ENCODE assay signal across 1 cellular context in the genomic region with DNA sequence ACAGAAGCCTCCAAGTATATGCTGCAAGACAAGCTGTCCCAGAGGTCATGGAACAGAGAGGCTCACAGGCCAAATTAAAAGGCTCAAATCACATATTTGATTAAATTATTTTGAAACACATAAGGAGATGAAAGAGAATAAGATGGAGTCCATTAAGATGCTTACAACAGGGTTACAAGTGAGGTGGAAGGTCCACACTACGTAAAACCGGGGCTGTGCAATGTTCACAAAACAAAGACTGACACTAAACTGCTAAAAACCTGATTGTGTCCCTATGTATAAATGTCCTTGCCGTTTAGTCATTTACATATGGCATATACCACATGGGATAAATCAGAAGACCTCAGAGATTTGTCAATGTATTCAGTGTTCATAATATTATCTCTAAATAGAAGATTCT.
TF ChIP-seq lines count a peak whose summit lies in the region.

No MANE protein-coding gene starts in this region.

TF ChIP-seq in HepG2, 621 proteins besides CTCF, POLR2A, EP300 and RAD21:
- TF ChIP-seq, protein P1, sequence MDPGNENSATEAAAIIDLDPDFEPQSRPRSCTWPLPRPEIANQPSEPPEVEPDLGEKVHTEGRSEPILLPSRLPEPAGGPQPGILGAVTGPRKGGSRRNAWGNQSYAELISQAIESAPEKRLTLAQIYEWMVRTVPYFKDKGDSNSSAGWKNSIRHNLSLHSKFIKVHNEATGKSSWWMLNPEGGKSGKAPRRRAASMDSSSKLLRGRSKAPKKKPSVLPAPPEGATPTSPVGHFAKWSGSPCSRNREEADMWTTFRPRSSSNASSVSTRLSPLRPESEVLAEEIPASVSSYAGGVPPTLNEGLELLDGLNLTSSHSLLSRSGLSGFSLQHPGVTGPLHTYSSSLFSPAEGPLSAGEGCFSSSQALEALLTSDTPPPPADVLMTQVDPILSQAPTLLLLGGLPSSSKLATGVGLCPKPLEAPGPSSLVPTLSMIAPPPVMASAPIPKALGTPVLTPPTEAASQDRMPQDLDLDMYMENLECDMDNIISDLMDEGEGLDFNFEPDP (CRISPR knock-in tag; conservative IDR thresholded peaks at IDR 0.05): 0 out of 2 replicates have a peak, but pooled peaks have one; percentile 46
- TF ChIP-seq ZNF550 (CRISPR knock-in tag; IDR thresholded peaks at IDR 0.05; ENCODE audit: borderline replicate concordance): no peak
- TF ChIP-seq, protein P2, sequence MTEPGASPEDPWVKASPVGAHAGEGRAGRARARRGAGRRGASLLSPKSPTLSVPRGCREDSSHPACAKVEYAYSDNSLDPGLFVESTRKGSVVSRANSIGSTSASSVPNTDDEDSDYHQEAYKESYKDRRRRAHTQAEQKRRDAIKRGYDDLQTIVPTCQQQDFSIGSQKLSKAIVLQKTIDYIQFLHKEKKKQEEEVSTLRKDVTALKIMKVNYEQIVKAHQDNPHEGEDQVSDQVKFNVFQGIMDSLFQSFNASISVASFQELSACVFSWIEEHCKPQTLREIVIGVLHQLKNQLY (CRISPR knock-in tag; IDR thresholded peaks at IDR 0.05): no peak
